16 cellular contexts compared by ENCODE assay signal in genomic region chr2:9008951-9009664, GRCh38.
"Had no signal": no experiment of that assay in that cellular context is flagged by ENCODE, and none has a peak within 500 bp of the region (broad histone marks: within the 10 kb centered on the region; RNA-seq: fewer than 3 reads in every experiment).

No MANE protein-coding gene starts in this region.

- H3K27ac Mint-ChIP-seq: progenitor cell of endocrine pancreas; stimulated activated naive CD8-positive, alpha-beta T cell treated with anti-CD3 and anti-CD28 coated beads, Interleukin-15, Interleukin-2, amounts not matched to agents 100 ng/mL and 50 ng/mL, for 24 hours had no signal

- H3K4me3 ChIP-seq: heart right ventricle, SK-N-MC, upper lobe of left lung had no signal

- DNase-seq: activated CD4-positive, alpha-beta T cell treated with anti-CD3 and anti-CD28 coated beads, Interleukin-2, amount 50 U/mL, for 4 hours; activated CD4-positive, CD25-positive, alpha-beta regulatory T cell treated with anti-CD3 and anti-CD28 coated beads, Interleukin-2, amount 50 U/mL, for 72 hours; activated naive CD4-positive, alpha-beta T cell treated with anti-CD3 and anti-CD28 coated beads, Interleukin-2, amount 50 U/mL, for 16 hours; activated T-cell treated with anti-CD3 and anti-CD28 coated beads, Interleukin-2, amount 50 U/mL, for 1 hour; effector CD4-positive, alpha-beta T cell; foreskin keratinocyte; heart right ventricle; mammary epithelial cell; naive thymus-derived CD8-positive, alpha-beta T cell; right cardiac atrium; T-helper 1 cell; T1000; upper lobe of left lung had no signal

- H3K4me3 Mint-ChIP-seq: naive thymus-derived CD8-positive, alpha-beta T cell; stimulated activated naive CD8-positive, alpha-beta T cell treated with anti-CD3 and anti-CD28 coated beads, Interleukin-15, Interleukin-2, amounts not matched to agents 100 ng/mL and 50 ng/mL, for 24 hours had no signal

- H3K9me3 ChIP-seq: heart right ventricle, upper lobe of left lung had no signal

- H3K36me3 Mint-ChIP-seq: naive thymus-derived CD8-positive, alpha-beta T cell had no signal

- H3K36me3 ChIP-seq: heart right ventricle, upper lobe of left lung had no signal

- ATAC-seq: foreskin keratinocyte; heart right ventricle; naive thymus-derived CD8-positive, alpha-beta T cell; right cardiac atrium had no signal

- H3K9me3 Mint-ChIP-seq: naive thymus-derived CD8-positive, alpha-beta T cell; stimulated activated naive CD8-positive, alpha-beta T cell treated with anti-CD3 and anti-CD28 coated beads, Interleukin-15, Interleukin-2, amounts not matched to agents 100 ng/mL and 50 ng/mL, for 24 hours had no signal

- H3K27me3 ChIP-seq: foreskin keratinocyte, heart right ventricle, upper lobe of left lung had no signal

- H3K27ac ChIP-seq: foreskin keratinocyte, heart right ventricle, SK-N-MC, upper lobe of left lung had no signal
